Comparison of ENCODE assay signal across 32 cellular contexts in the genomic region with DNA sequence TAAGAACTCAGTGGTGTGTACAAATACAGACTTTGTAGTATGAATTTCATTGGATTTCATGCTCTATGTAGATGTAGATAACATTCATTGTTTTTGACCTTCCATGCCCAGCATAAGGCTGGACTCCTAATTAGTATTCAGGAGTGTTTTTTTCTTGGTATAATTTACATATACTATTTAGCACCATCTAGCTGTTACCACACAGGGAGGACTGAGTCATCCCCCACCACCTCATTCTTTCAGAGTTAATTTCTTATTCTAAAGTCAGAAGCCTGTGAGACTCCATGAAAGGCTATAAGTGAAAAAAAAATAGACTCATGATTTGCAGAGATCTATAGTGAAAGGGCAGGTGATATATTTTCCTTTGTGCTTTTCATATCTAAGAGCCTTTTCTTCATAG.
"Had no signal": no experiment of that assay in that cellular context is flagged by ENCODE, and none has a peak within 500 bp of the region (broad histone marks: within the 10 kb centered on the region; RNA-seq: fewer than 3 reads in every experiment).

No MANE protein-coding gene starts in this region.

- ATAC-seq: activated CD8-positive, alpha-beta memory T cell treated with anti-CD3 and anti-CD28 coated beads, Interleukin-2, amount 10 ng/mL, durations not matched to agents 7 days and 5 days; activated CD8-positive, alpha-beta T cell treated with anti-CD3 and anti-CD28 coated beads for 36 hours; activated naive CD4-positive, alpha-beta T cell treated with anti-CD3 and anti-CD28 coated beads, Interleukin-2, amount 50 U/mL, for 72 hours; activated T-cell treated with anti-CD3 and anti-CD28 coated beads, Interleukin-2, amount 50 U/mL, for 72 hours; body of pancreas; gastrocnemius medialis; left colon; sciatic nerve; stimulated activated effector memory CD8-positive, alpha-beta T cell treated with anti-CD3 and anti-CD28 coated beads, Interleukin-12 subunit alpha, Interleukin-12 subunit beta, amount 100 ng/mL, for 72 hours; WTC11 had no signal

- H3K4me3 Mint-ChIP-seq: activated CD4-positive, alpha-beta T cell treated with anti-CD3 and anti-CD28 coated beads, Interleukin-2, amount 10 ng/mL, durations not matched to agents 7 days and 5 days; activated CD8-positive, alpha-beta memory T cell treated with anti-CD3 and anti-CD28 coated beads, Interleukin-2, amount 10 ng/mL, durations not matched to agents 7 days and 5 days; activated CD8-positive, alpha-beta T cell treated with anti-CD3 and anti-CD28 coated beads for 36 hours; activated T-cell treated with anti-CD3 and anti-CD28 coated beads, Interleukin-2, amount 50 U/mL, for 72 hours; immature natural killer cell; mesothelial cell of epicardium; naive B cell; nephron progenitor cell; stimulated activated effector memory CD8-positive, alpha-beta T cell treated with anti-CD3 and anti-CD28 coated beads, Interleukin-12 subunit alpha, Interleukin-12 subunit beta, amount 100 ng/mL, for 72 hours; stimulated activated naive CD8-positive, alpha-beta T cell treated with anti-CD3 and anti-CD28 coated beads, Interleukin-15, Interleukin-2, amounts not matched to agents 100 ng/mL and 50 ng/mL, for 24 hours; T-helper 1 cell treated with Interleukin-12 subunit alpha and Interleukin-12 subunit beta and Interleukin-4 antibody, amounts not matched to agents 30 μg/mL and 1 μg/mL, for 36 hours; WTC11 had no signal

- H3K36me3 Mint-ChIP-seq: activated CD8-positive, alpha-beta memory T cell treated with anti-CD3 and anti-CD28 coated beads, Interleukin-2, amount 10 ng/mL, durations not matched to agents 7 days and 5 days; immature natural killer cell; mesothelial cell of epicardium; naive B cell; stimulated activated effector memory CD8-positive, alpha-beta T cell treated with anti-CD3 and anti-CD28 coated beads, Interleukin-12 subunit alpha, Interleukin-12 subunit beta, amount 100 ng/mL, for 72 hours; WTC11 had no signal

- H3K36me3 ChIP-seq: gastrocnemius medialis, neutrophil, thoracic aorta, vagina had no signal

- H3K4me2 ChIP-seq: hepatocyte had no signal

- FAIRE-seq: kidney, small intestine had no signal

- H3K9me3 Mint-ChIP-seq: activated CD4-positive, alpha-beta T cell treated with anti-CD3 and anti-CD28 coated beads, Interleukin-2, amount 10 ng/mL, durations not matched to agents 7 days and 5 days; mesothelial cell of epicardium; nephron progenitor cell; T-helper 1 cell treated with Interleukin-12 subunit alpha and Interleukin-12 subunit beta and Interleukin-4 antibody, amounts not matched to agents 30 μg/mL and 1 μg/mL, for 36 hours; WTC11 had no signal

- DNase-seq: activated CD4-positive, alpha-beta T cell treated with anti-CD3 and anti-CD28 coated beads for 1 hour; activated CD4-positive, alpha-beta T cell treated with anti-CD3 and anti-CD28 coated beads, Interleukin-2, amount 10 ng/mL, durations not matched to agents 7 days and 5 days; activated CD8-positive, alpha-beta memory T cell treated with anti-CD3 and anti-CD28 coated beads, Interleukin-2, amount 10 ng/mL, durations not matched to agents 7 days and 5 days; activated CD8-positive, alpha-beta T cell treated with anti-CD3 and anti-CD28 coated beads for 36 hours; activated naive CD4-positive, alpha-beta T cell; activated T-cell treated with anti-CD3 and anti-CD28 coated beads for 4 hours; activated T-cell treated with anti-CD3 and anti-CD28 coated beads, Interleukin-2, amount 50 U/mL, for 72 hours; body of pancreas; dorsolateral prefrontal cortex; effector memory CD4-positive, alpha-beta T cell; gastrocnemius medialis; immature natural killer cell; kidney; left colon; mammary epithelial cell; naive B cell; nephron progenitor cell; small intestine; stimulated activated CD4-positive, alpha-beta T cell treated with anti-CD3 and anti-CD28 coated beads, Interleukin-4, amount 100 ng/mL, for 24 hours; trophoblast cell had no signal

- H2AFZ ChIP-seq: hepatocyte had no signal

- H3K27me3 ChIP-seq: body of pancreas, dorsolateral prefrontal cortex, gastrocnemius medialis, hepatocyte, neutrophil, vagina had no signal

- H3K27ac Mint-ChIP-seq: activated CD4-positive, alpha-beta T cell treated with anti-CD3 and anti-CD28 coated beads, Interleukin-2, amount 10 ng/mL, durations not matched to agents 7 days and 5 days; activated CD8-positive, alpha-beta memory T cell treated with anti-CD3 and anti-CD28 coated beads, Interleukin-2, amount 10 ng/mL, durations not matched to agents 7 days and 5 days; activated CD8-positive, alpha-beta T cell treated with anti-CD3 and anti-CD28 coated beads for 36 hours; activated naive CD4-positive, alpha-beta T cell treated with anti-CD3 and anti-CD28 coated beads, Interleukin-2, amount 50 U/mL, for 72 hours; activated T-cell treated with anti-CD3 and anti-CD28 coated beads, Interleukin-2, amount 50 U/mL, for 72 hours; immature natural killer cell; mesothelial cell of epicardium; naive B cell; nephron progenitor cell; stimulated activated effector memory CD8-positive, alpha-beta T cell treated with anti-CD3 and anti-CD28 coated beads, Interleukin-12 subunit alpha, Interleukin-12 subunit beta, amount 100 ng/mL, for 72 hours; stimulated activated naive CD8-positive, alpha-beta T cell treated with anti-CD3 and anti-CD28 coated beads, Interleukin-15, Interleukin-2, amounts not matched to agents 100 ng/mL and 50 ng/mL, for 24 hours; T-helper 1 cell treated with Interleukin-12 subunit alpha and Interleukin-12 subunit beta and Interleukin-4 antibody, amounts not matched to agents 30 μg/mL and 1 μg/mL, for 36 hours; WTC11 had no signal

- H3K9me3 ChIP-seq: body of pancreas, gastrocnemius medialis, neutrophil, thoracic aorta, vagina had no signal

- H3K27ac ChIP-seq: body of pancreas, coronary artery, dorsolateral prefrontal cortex, gastrocnemius medialis, hepatocyte, neutrophil, thoracic aorta, vagina had no signal

- H3K4me3 ChIP-seq: body of pancreas, coronary artery, dorsolateral prefrontal cortex, gastrocnemius medialis, hepatocyte, thoracic aorta, vagina had no signal

- H3K4me1 Mint-ChIP-seq: activated CD4-positive, alpha-beta T cell treated with anti-CD3 and anti-CD28 coated beads, Interleukin-2, amount 10 ng/mL, durations not matched to agents 7 days and 5 days; activated CD8-positive, alpha-beta memory T cell treated with anti-CD3 and anti-CD28 coated beads, Interleukin-2, amount 10 ng/mL, durations not matched to agents 7 days and 5 days; immature natural killer cell; naive B cell; nephron progenitor cell; stimulated activated effector memory CD8-positive, alpha-beta T cell treated with anti-CD3 and anti-CD28 coated beads, Interleukin-12 subunit alpha, Interleukin-12 subunit beta, amount 100 ng/mL, for 72 hours had no signal

- H3K4me1 ChIP-seq: gastrocnemius medialis, vagina had no signal

- H3K79me2 ChIP-seq: hepatocyte had no signal

- H3K27me3 Mint-ChIP-seq: activated CD4-positive, alpha-beta T cell treated with anti-CD3 and anti-CD28 coated beads, Interleukin-2, amount 10 ng/mL, durations not matched to agents 7 days and 5 days; activated CD8-positive, alpha-beta memory T cell treated with anti-CD3 and anti-CD28 coated beads, Interleukin-2, amount 10 ng/mL, durations not matched to agents 7 days and 5 days; activated CD8-positive, alpha-beta T cell treated with anti-CD3 and anti-CD28 coated beads for 36 hours; naive B cell; stimulated activated naive CD8-positive, alpha-beta T cell treated with anti-CD3 and anti-CD28 coated beads, Interleukin-15, Interleukin-2, amounts not matched to agents 100 ng/mL and 50 ng/mL, for 24 hours had no signal
